14 cellular contexts compared by ENCODE assay signal in genomic region chr12:65653321-65653720, GRCh38.
A peak's percentile ranks its signal among the peaks of the same experiment; 100 is the strongest.
DNase-seq lines count a peak whose midpoint lies in the region; ATAC-seq and TF ChIP-seq lines count a peak whose summit lies in the region.
"Had no signal": no experiment of that assay in that cellular context is flagged by ENCODE, and none has a peak within 500 bp of the region (broad histone marks: within the 10 kb centered on the region; RNA-seq: fewer than 3 reads in every experiment).

No MANE protein-coding gene starts in this region.

- H4K91ac ChIP-seq in mesenchymal stem cell (ENCODE audit: low read length), result no peak overlapping the region

- peak overlapping the region; percentile 58; the same call in 1 of the 2 replicates for H3K9ac ChIP-seq in HCT116 (ENCODE audit: low read length)
- H3K9ac ChIP-seq in mesenchymal stem cell (ENCODE audit: low read length), result no peak overlapping the region

- H3K14ac ChIP-seq in mesenchymal stem cell (ENCODE audit: low read length in 2 of 2), result no peak overlapping the region

- H3K27ac ChIP-seq in HCT116 (ENCODE audit: low read depth, low read length) (peak overlapping the region; percentile 100), RWPE2 (ENCODE audit: poor library complexity, severe bottlenecking) (peak overlapping the region; percentile 100), mesenchymal stem cell (ENCODE audit: low read length, poor library complexity, severe bottlenecking) (peak overlapping the region; percentile 39)
- H3K27ac ChIP-seq: C4-2B had no signal

- H3K27me3 ChIP-seq in HCT116 (ENCODE audit: insufficient read depth, low read length) (no peaks in the 10 kb centered on the region), RWPE2 (ENCODE audit: insufficient read depth, poor library complexity, severe bottlenecking) (no peaks in the 10 kb centered on the region), mesenchymal stem cell (ENCODE audit: control insufficient read depth in 1 of 2, insufficient read depth in 1 of 2, low read length in 2 of 2) (no peaks in the 10 kb centered on the region)
- H3K27me3 ChIP-seq: BE2C had no signal

- H3K9me3 Mint-ChIP-seq in Calu3 (ENCODE audit: low read depth, unreplicated experiment), result peaks cover 6% of the 10 kb centered on the region

- no peak overlapping the region for H3K4me3 Mint-ChIP-seq in Calu3 (ENCODE audit: low read depth, unreplicated experiment)
- H3K4me3 Mint-ChIP-seq: CD4-positive, alpha-beta memory T cell had no signal

- ATAC-seq in HCT116 (no peak), RWPE2 (ENCODE audit: low read depth) (no peak), left lobe of liver (no peak)

- H3K36me3 Mint-ChIP-seq in Calu3 (ENCODE audit: insufficient read depth, unreplicated experiment), result peaks cover 15% of the 10 kb centered on the region
- H3K36me3 Mint-ChIP-seq: CD4-positive, alpha-beta memory T cell had no signal

- H3K36me3 ChIP-seq in HCT116 (ENCODE audit: control insufficient read depth in 1 of 2, insufficient read depth in 2 of 2, low read length in 2 of 2), result no peaks in the 10 kb centered on the region
- no peaks in the 10 kb centered on the region for H3K36me3 ChIP-seq in RWPE2 (ENCODE audit: low read depth)
- H3K36me3 ChIP-seq in mesenchymal stem cell (ENCODE audit: control insufficient read depth in 1 of 2, insufficient read depth in 2 of 2, low read depth in 1 of 2, low read length in 2 of 2), result no peaks in the 10 kb centered on the region
- H3K36me3 ChIP-seq: BE2C had no signal

- no peaks in the 10 kb centered on the region for H4K20me1 ChIP-seq in HCT116 (ENCODE audit: insufficient read depth)

- H2AK5ac ChIP-seq in mesenchymal stem cell (ENCODE audit: low read length, severe bottlenecking), result peak overlapping the region; percentile 35

- no peaks in the 10 kb centered on the region for H3K9me2 ChIP-seq in HCT116 (ENCODE audit: insufficient read depth)

- peak overlapping the region; percentile 23 for H4K8ac ChIP-seq in mesenchymal stem cell (ENCODE audit: low read length)

- no peak overlapping the region for H2BK15ac ChIP-seq in mesenchymal stem cell (ENCODE audit: low read depth, poor library complexity, severe bottlenecking)

- H2BK12ac ChIP-seq in mesenchymal stem cell (ENCODE audit: low read length in 2 of 2), result peak overlapping the region; percentile 66 to 75

- peak overlapping the region; percentile 14 to 26 for H3K18ac ChIP-seq in mesenchymal stem cell (ENCODE audit: low read depth in 1 of 2, low read length in 2 of 2)

- no peak overlapping the region for H3K23ac ChIP-seq in mesenchymal stem cell (ENCODE audit: low read length in 2 of 2)

- peak overlapping the region in 1 of 2 experiments; percentile 50 for H3K4ac ChIP-seq in mesenchymal stem cell (ENCODE audit: low read depth in 1 of 2, low read length in 2 of 2)

- no peaks in the 10 kb centered on the region for H3K79me1 ChIP-seq in mesenchymal stem cell (replicated peaks; ENCODE audit: low read length, poor library complexity, severe bottlenecking)

- no peak overlapping the region for H2AFZ ChIP-seq in HCT116 (ENCODE audit: low read depth, low read length, poor library complexity, severe bottlenecking)
- H2AFZ ChIP-seq in mesenchymal stem cell (ENCODE audit: low read depth, low read length), result no peak overlapping the region

- TF ChIP-seq POLR2A in HCT116 (IDR thresholded peaks at IDR 0.05; ENCODE audit: borderline replicate concordance, extremely low read depth, insufficient read depth, insufficient read length), result no peak

- no peaks in the 10 kb centered on the region for H3K79me2 ChIP-seq in HCT116 (ENCODE audit: insufficient read depth, low read length)

- RAD21 ChIA-PET in HCT116 (lab: Charles Lee; ENCODE audit: low non-redundant PET in 1 of 2, low total read pairs in 2 of 2, uncharacterized antibody in 2 of 2, unreplicated experiment in 2 of 2), result no interaction called here

- no peak for TF ChIP-seq CTCF in Calu3 (IDR thresholded peaks at IDR 0.05; ENCODE audit: unreplicated experiment)
- TF ChIP-seq CTCF in HCT116 (IDR thresholded peaks at IDR 0.05 in 2 of 3, conservative IDR thresholded peaks at IDR 0.05 in 1 of 3; ENCODE audit: borderline replicate concordance in 1 of 3, insufficient read depth in 1 of 3, low read depth in 2 of 3, low read length in 2 of 3), result no peak
- no peak for TF ChIP-seq CTCF in RWPE2 (IDR thresholded peaks at IDR 0.05; ENCODE audit: poor library complexity, severe bottlenecking)

- H3K4me3 ChIP-seq in HCT116 (replicated peaks in 1 of 2; ENCODE audit: low read depth in 1 of 2, low read length in 2 of 2), result no peak overlapping the region
- H3K4me3 ChIP-seq in RWPE2 (ENCODE audit: severe bottlenecking), result no peak overlapping the region
- no peak overlapping the region for H3K4me3 ChIP-seq in mesenchymal stem cell (ENCODE audit: insufficient read depth in 1 of 2, low read depth in 1 of 2, low read length in 2 of 2)

- 95% methylated on average over 2 of the region's 2 CpGs for WGBS in mesenchymal stem cell

- no peak for TF ChIP-seq RAD21 in HCT116 (IDR thresholded peaks at IDR 0.05; ENCODE audit: low read depth)

- H3K9me3 ChIP-seq in HCT116 (ENCODE audit: control insufficient read depth in 1 of 2, insufficient read depth in 1 of 2, low read depth in 1 of 2, low read length in 2 of 2) (no peaks in the 10 kb centered on the region), RWPE2 (ENCODE audit: severe bottlenecking) (no peaks in the 10 kb centered on the region), mesenchymal stem cell (ENCODE audit: control insufficient read depth, low read length) (peaks cover 2% of the 10 kb centered on the region)
- H3K9me3 ChIP-seq: BE2C had no signal

- H3K27ac Mint-ChIP-seq in Calu3 (ENCODE audit: unreplicated experiment), result peak overlapping the region; percentile 73
- H3K27ac Mint-ChIP-seq: CD4-positive, alpha-beta memory T cell had no signal

- peaks cover 57 to 74% of the 10 kb centered on the region in 2 experiments for H3K4me1 ChIP-seq in HCT116 (ENCODE audit: control insufficient read depth in 1 of 2, insufficient read depth in 2 of 2, low read length in 2 of 2)
- peaks cover 56% of the 10 kb centered on the region for H3K4me1 ChIP-seq in RWPE2 (ENCODE audit: insufficient read depth, poor library complexity, severe bottlenecking)
- peaks cover 2% of the 10 kb centered on the region for H3K4me1 ChIP-seq in mesenchymal stem cell (ENCODE audit: control insufficient read depth, insufficient read depth, low read depth, low read length)
- H3K4me1 ChIP-seq: BE2C had no signal

- POLR2A ChIA-PET in HCT116 (lab: Charles Lee), result no interaction called here

- BruUV-seq in Calu3 (replicated peaks; lab: Mats Ljungman, UMichigan) (no TSS peak), HCT116 (replicated peaks; lab: Mats Ljungman, UMichigan) (no TSS peak)

- intact Hi-C loops in Calu3 (cut with micrococcal nuclease; ENCODE audit: unreplicated experiment) (no loop called here), HCT116 (cut with micrococcal nuclease) (no loop called here)

- CTCF ChIA-PET in Calu3 (lab: Charles Lee) (no interaction called here), HCT116 (lab: Charles Lee) (no interaction called here)

- H2BK5ac ChIP-seq in mesenchymal stem cell (ENCODE audit: low read depth, low read length, poor library complexity, severe bottlenecking), result peak overlapping the region; percentile 35

- H3K4me2 ChIP-seq in HCT116 (ENCODE audit: low read length) (no peak overlapping the region), mesenchymal stem cell (ENCODE audit: low read length, poor library complexity, severe bottlenecking) (no peak overlapping the region)

- peaks cover 86% of the 10 kb centered on the region for H3K4me1 Mint-ChIP-seq in Calu3 (ENCODE audit: low read depth, unreplicated experiment)
- H3K4me1 Mint-ChIP-seq: CD4-positive, alpha-beta memory T cell had no signal

- no peak overlapping the region for H2BK120ac ChIP-seq in mesenchymal stem cell (ENCODE audit: low read depth, low read length)

- no peaks in the 10 kb centered on the region for H3K27me3 Mint-ChIP-seq in Calu3 (ENCODE audit: unreplicated experiment)

- DNase-seq in Calu3, result no peak
- no peak for DNase-seq in HCT116 (ENCODE audit: low read depth, low spot score)
- DNase-seq in RWPE2 (ENCODE audit: low spot score), result no peak
- DNase-seq in mesenchymal stem cell, result no peak
- DNase-seq in activated naive CD4-positive, alpha-beta T cell (lab: John Stamatoyannopoulos, UW), result no peak
- no peak for DNase-seq in left lobe of liver (ENCODE audit: low spot score)
- DNase-seq in NCI-H446 treated with DMSO at 0.1 percent for 48 hours (lab: John Stamatoyannopoulos, UW), result no peak
- DNase-seq: BE2C; CD4-positive, alpha-beta memory T cell; DMS153; DMS79 treated with DMSO at 0.1 percent for 48 hours; EL; H7 had no signal

TF ChIP-seq in HCT116, 20 proteins besides CTCF, POLR2A, EP300 and RAD21:
- TF ChIP-seq CEBPB (IDR thresholded peaks at IDR 0.05; ENCODE audit: low read depth), result 0 out of 2 replicates have a peak, but pooled peaks have one; percentile 0
- TF ChIP-seq MAX (IDR thresholded peaks at IDR 0.05), result no peak

Comparison
In these comparisons a context has a peak if more than half of its experiments do, and no peak if none do; other contexts are left out.
1. H3K27ac ChIP-seq: peak in every context shown above with its lines; median percentile 100 in HCT116; 100 in RWPE2; 39 in mesenchymal stem cell.